In the genomic region with DNA sequence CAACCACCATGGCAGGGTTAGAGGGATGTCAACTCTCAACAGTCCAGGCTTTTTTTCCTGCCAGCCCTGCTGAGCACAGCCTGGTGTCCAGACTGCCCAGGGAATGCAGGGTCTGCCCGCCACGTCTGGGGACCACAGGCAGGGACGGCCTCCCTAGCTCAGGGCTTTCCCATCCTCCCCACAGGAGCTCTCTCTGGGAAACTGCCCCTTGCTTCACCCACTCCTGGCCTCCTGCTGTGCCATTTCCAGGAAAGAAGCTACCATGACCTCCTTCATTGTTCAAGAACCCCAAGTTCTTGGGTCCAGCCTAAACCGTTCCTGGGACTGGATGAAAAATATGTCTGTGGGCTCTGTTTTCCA, we compare ENCODE assay signal across 12 cellular contexts. TPM values are rescaled to one million over a fixed set of nuclear protein-coding genes. Genes with fewer than 3 reads are reported as not detected.
DNase-seq lines count a peak whose midpoint lies in the region; ATAC-seq and TF ChIP-seq lines count a peak whose summit lies in the region.
"Had no signal": no experiment of that assay in that cellular context is flagged by ENCODE, and none has a peak within 500 bp of the region (broad histone marks: within the 10 kb centered on the region; RNA-seq: fewer than 3 reads in every experiment).

No MANE protein-coding gene starts in this region.

- no peak for TF ChIP-seq POLR2A in Peyer's patch (IDR thresholded peaks at IDR 0.05)

- no peaks in the 10 kb centered on the region for H3K36me3 ChIP-seq in Peyer's patch

- peaks cover 0 to 23% (median 0%) of the 10 kb centered on the region in 4 donors for H3K4me1 ChIP-seq in Peyer's patch
- peaks cover 25% of the 10 kb centered on the region for H3K4me1 ChIP-seq in foreskin keratinocyte

- H3K4me3 ChIP-seq in Peyer's patch, result peak overlapping the region in 2 of 4 donors; percentile 17 to 21

- ATAC-seq in foreskin keratinocyte (no peak), HG03108 (IDR thresholded peaks at IDR 0.05; ENCODE audit: unreplicated experiment) (no peak), HG03342 (IDR thresholded peaks at IDR 0.05; ENCODE audit: unreplicated experiment) (no peak)
- no peak for ATAC-seq in stimulated activated naive CD8-positive, alpha-beta T cell treated with anti-CD3 and anti-CD28 coated beads, Interleukin-15, Interleukin-2, amounts not matched to agents 100 U/mL and 50 U/mL, for 24 hours
- ATAC-seq: effector memory CD8-positive, alpha-beta T cell had no signal

- H3K9me3 ChIP-seq in Peyer's patch, result no peaks in the 10 kb centered on the region

- H3K27ac ChIP-seq in Peyer's patch, result peak overlapping the region in 3 of 4 donors; percentile 24 to 81 (median 78)
- peak overlapping the region; percentile 87 for H3K27ac ChIP-seq in foreskin keratinocyte

- peak; percentile 30 for DNase-seq in Daoy (ENCODE audit: low read depth)
- peak in 1 of 3 donors; percentile 47 for DNase-seq in Peyer's patch
- DNase-seq in foreskin keratinocyte, result no peak
- peak; percentile 68 for DNase-seq in renal cortical epithelial cell (ENCODE audit: low read depth)
- DNase-seq in Kasumi-1 (lab: John Stamatoyannopoulos, UW), result no peak
- DNase-seq in stimulated activated naive CD8-positive, alpha-beta T cell treated with anti-CD3 and anti-CD28 coated beads, Interleukin-15, Interleukin-2, amounts not matched to agents 100 U/mL and 50 U/mL, for 24 hours, result no peak
- DNase-seq: activated CD4-positive, alpha-beta T cell treated with anti-CD3 and anti-CD28 coated beads for 48 hours; CD4-positive, alpha-beta memory T cell; effector memory CD8-positive, alpha-beta T cell; immature natural killer cell had no signal

- TF ChIP-seq CTCF in Peyer's patch (IDR thresholded peaks at IDR 0.05) (no peak), foreskin keratinocyte (conservative IDR thresholded peaks at IDR 0.05) (no peak)

- H3K27me3 ChIP-seq in Peyer's patch (no peaks in the 10 kb centered on the region), foreskin keratinocyte (no peaks in the 10 kb centered on the region)

RNA-seq across cellular contexts. Expression of a gene that starts 4.8 kb away (rescaled TPM):
- total RNA-seq in Daoy (2014; rRNA removed; shearing (Covaris generic)), result 0.23 TPM in 1 of 2 replicates, not detected in the other
- total RNA-seq in Peyer's patch, result 100 to 1,000 TPM in 3 of 4 donors, 10 to 100 TPM in 1; 93.3 to 275 (median 143) TPM
- total RNA-seq in foreskin keratinocyte, result 1.1 and 3.2 TPM in 2 replicates
- 1.2 and 3.2 TPM in 2 replicates for polyA plus RNA-seq in foreskin keratinocyte
- total RNA-seq in renal cortical epithelial cell, result 57.5 and 243 TPM in 2 replicates

RNA-seq across cellular contexts. Expression of a gene that starts 13.4 kb away (rescaled TPM):
- 29.8 and 49.0 TPM in 2 replicates for total RNA-seq in Daoy (2014; rRNA removed; shearing (Covaris generic))
- total RNA-seq in Peyer's patch (100 to 1,000 TPM; 113 to 313 (median 294) TPM), foreskin keratinocyte (112 and 121 TPM in 2 replicates), renal cortical epithelial cell (58.5 and 103 TPM in 2 replicates)
- polyA plus RNA-seq in foreskin keratinocyte, result 119 and 138 TPM in 2 replicates
- polyA plus RNA-seq: CD4-positive, alpha-beta memory T cell had no signal

RNA-seq across cellular contexts. Expression of a gene that starts 28.7 kb away (rescaled TPM):
- 111 and 125 TPM in 2 replicates for total RNA-seq in Daoy (2014; rRNA removed; shearing (Covaris generic))
- total RNA-seq in Peyer's patch (100 to 1,000 TPM in 3 of 4 donors, 10 to 100 TPM in 1; 90.8 to 547 (median 393) TPM), foreskin keratinocyte (125 and 135 TPM in 2 replicates), renal cortical epithelial cell (42.5 and 159 TPM in 2 replicates)
- 113 TPM in 2 replicates for polyA plus RNA-seq in foreskin keratinocyte

Comparison
In these comparisons a context has a peak if more than half of its experiments do, and no peak if none do; other contexts are left out.
1. DNase-seq: peak in Daoy (single experiment) and renal cortical epithelial cell (single experiment); none in foreskin keratinocyte (0 of 2), Kasumi-1 (0 of 2) and stimulated activated naive CD8-positive, alpha-beta T cell treated with anti-CD3 and anti-CD28 coated beads, Interleukin-15, Interleukin-2, amounts not matched to agents 100 U/mL and 50 U/mL, for 24 hours (single experiment).
2. RNA of a gene that starts 4.8 kb away (total RNA-seq): 57.5 to 243 TPM in renal cortical epithelial cell and 93.3 to 275 TPM in Peyer's patch; 1.1 to 3.2 TPM in foreskin keratinocyte and 0.23 TPM in Daoy; every median in the first group is over 10 times any median in the second.